ENCODE assay signal across 24 cellular contexts in the genomic region with DNA sequence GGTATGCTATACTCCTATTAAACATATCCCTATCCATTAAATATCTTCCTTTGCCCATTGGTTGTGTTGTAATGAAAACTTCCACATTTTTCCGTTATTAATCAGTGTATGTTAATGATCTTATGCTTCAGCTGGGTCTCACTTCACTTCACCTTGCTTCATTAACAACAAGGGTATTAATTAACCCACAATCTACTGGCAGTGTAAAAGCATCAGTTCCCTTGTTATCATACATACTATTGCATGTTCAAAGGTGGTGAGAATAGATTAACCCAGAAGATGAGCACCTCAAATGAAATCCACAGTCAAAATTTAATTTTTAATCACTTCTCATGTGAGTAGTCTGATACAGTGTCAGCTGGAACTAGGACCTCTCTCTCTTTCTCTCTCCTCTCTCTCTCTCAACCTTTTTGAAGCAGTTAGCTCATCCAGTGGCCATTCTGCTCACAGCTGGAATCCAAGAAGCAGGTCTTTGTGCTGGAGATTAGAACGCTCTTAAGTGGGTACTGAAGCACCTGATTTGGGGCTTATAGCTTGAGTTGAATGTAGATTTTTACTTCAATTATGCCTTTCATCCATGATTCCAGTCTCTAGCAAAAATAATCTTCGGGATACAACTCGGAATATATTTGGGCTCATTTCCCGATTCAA.
A peak's percentile ranks its signal among the peaks of the same experiment; 100 is the strongest.
DNase-seq lines count a peak whose midpoint lies in the region; ATAC-seq, FAIRE-seq and TF ChIP-seq lines count a peak whose summit lies in the region.
"Had no signal": no experiment of that assay in that cellular context is flagged by ENCODE, and none has a peak within 500 bp of the region (broad histone marks: within the 10 kb centered on the region; RNA-seq: fewer than 3 reads in every experiment).

No MANE protein-coding gene starts in this region.

- FAIRE-seq in H54 (lab: Jason Lieb, UNC) = no peak
- FAIRE-seq: colon, endothelial cell of umbilical vein had no signal

- H2AFZ ChIP-seq in DND-41 (ENCODE audit: low read depth, low read length) = no peak overlapping the region

- peaks cover 3% of the 10 kb centered on the region for H3K9me3 ChIP-seq in DND-41 (ENCODE audit: insufficient read depth, low read length, severe bottlenecking)
- H3K9me3 ChIP-seq: left lung, SK-N-SH had no signal

- H3K79me2 ChIP-seq in DND-41 (ENCODE audit: insufficient read depth, low read length) = no peaks in the 10 kb centered on the region; the same call in 1 of the 2 replicates

- peaks cover 48% of the 10 kb centered on the region for H3K4me1 ChIP-seq in DND-41 (ENCODE audit: insufficient read depth, low read length)
- H3K4me1 ChIP-seq: left lung had no signal

- peaks cover 54% of the 10 kb centered on the region for H3K36me3 ChIP-seq in DND-41 (ENCODE audit: insufficient read depth, low read length)

- H3K4me2 ChIP-seq in DND-41 (ENCODE audit: insufficient read depth, low read length) = no peak overlapping the region
- H3K4me2 ChIP-seq: SK-N-SH, smooth muscle cell had no signal

- H3K27me3 ChIP-seq in DND-41 (ENCODE audit: insufficient read depth, low read length, poor library complexity) = no peaks in the 10 kb centered on the region
- H3K27me3 ChIP-seq: left lung had no signal

- no peak for TF ChIP-seq CTCF in DND-41 (IDR thresholded peaks at IDR 0.05; ENCODE audit: borderline replicate concordance, extremely low read depth, low read length, poor library complexity, severe bottlenecking)

- no peaks in the 10 kb centered on the region for H4K20me1 ChIP-seq in DND-41 (ENCODE audit: insufficient read depth, low read length)

- DNase-seq in DND-41 = no peak
- peak; percentile 81 for DNase-seq in NCI-H69 (lab: John Stamatoyannopoulos, UW)
- peak; percentile 61 for DNase-seq in iPS DF 19.7 (ENCODE audit: low read depth, low spot score)
- no peak for DNase-seq in H54 (ENCODE audit: insufficient read length, low spot score)
- no peak for DNase-seq in DMS 273 treated with DMSO at 0.1 percent for 48 hours (lab: John Stamatoyannopoulos, UW)
- DNase-seq: activated CD4-positive, CD25-positive, alpha-beta regulatory T cell; activated CD8-positive, alpha-beta T cell treated with anti-CD3 and anti-CD28 coated beads, Interleukin-2, amount 10 ng/mL, durations not matched to agents 7 days and 5 days; activated T-cell treated with anti-CD3 and anti-CD28 coated beads, Interleukin-2, amount 50 U/mL, for 24 hours; COR-L47; EL; foreskin fibroblast; left lung; NCI-H1092 treated with DMSO at 0.1 percent for 48 hours; NCI-H345; RPMI8226; SK-N-SH; stimulated activated CD4-positive, alpha-beta T cell treated with anti-CD3 and anti-CD28 coated beads, Interleukin-4, amount 100 ng/mL, for 1 hour; stimulated activated naive CD8-positive, alpha-beta T cell treated with anti-CD3 and anti-CD28 coated beads, Interleukin-15, amount 100 ng/mL, for 72 hours had no signal

- TF ChIP-seq POLR2A in H54 (IDR thresholded peaks at IDR 0.05; ENCODE audit: low read depth, low read length) = no peak

- ATAC-seq in DND-41 (ENCODE audit: insufficient read depth, low read depth) (no peak), HG03139 (IDR thresholded peaks at IDR 0.05; ENCODE audit: unreplicated experiment) (peak; percentile 40), GM21723 (IDR thresholded peaks at IDR 0.05; ENCODE audit: unreplicated experiment) (no peak), GM21717 (IDR thresholded peaks at IDR 0.05; ENCODE audit: unreplicated experiment) (no peak)
- ATAC-seq: activated CD8-positive, alpha-beta T cell treated with anti-CD3 and anti-CD28 coated beads, Interleukin-2, amount 10 ng/mL, durations not matched to agents 7 days and 5 days; left lung; stimulated activated naive CD8-positive, alpha-beta T cell treated with anti-CD3 and anti-CD28 coated beads, Interleukin-15, amount 100 ng/mL, for 72 hours had no signal

- peak overlapping the region; percentile 40 for H3K27ac ChIP-seq in DND-41 (ENCODE audit: low read length)
- H3K27ac ChIP-seq: left lung had no signal

- no peak overlapping the region for H3K9ac ChIP-seq in DND-41 (ENCODE audit: low read depth, low read length)
- H3K9ac ChIP-seq: SK-N-SH had no signal

- H3K4me3 ChIP-seq in DND-41 (ENCODE audit: low read depth in 1 of 2, low read length in 2 of 2) = no peak overlapping the region
- H3K4me3 ChIP-seq: left lung, smooth muscle cell had no signal

Comparison
In these comparisons a context has a peak if more than half of its experiments do, and no peak if none do; other contexts are left out.
1. DNase-seq: peak in NCI-H69 (single experiment) and iPS DF 19.7 (single experiment); none in DND-41 (single experiment), H54 (single experiment) and DMS 273 treated with DMSO at 0.1 percent for 48 hours (single experiment).